In genomic region chr4:41361831-41362646, GRCh38 we compare ENCODE assay signal across 9 cellular contexts.
DNase-seq lines count a peak whose midpoint lies in the region; ATAC-seq lines count a peak whose summit lies in the region.
"Had no signal": no experiment of that assay in that cellular context is flagged by ENCODE, and none has a peak within 500 bp of the region (broad histone marks: within the 10 kb centered on the region; RNA-seq: fewer than 3 reads in every experiment).

No MANE protein-coding gene starts in this region.

- H3K4me3 ChIP-seq in SJSA1, result peak overlapping the region; percentile 69
- peak overlapping the region; percentile 72 for H3K4me3 ChIP-seq in iPS-18c (ENCODE audit: insufficient read depth, low read depth, low read length)
- peak overlapping the region; percentile 51 to 68 (median 58) for H3K4me3 ChIP-seq in skin epidermis

- no peaks in the 10 kb centered on the region for H3K27me3 ChIP-seq in SJSA1 (replicated peaks)

- in situ Hi-C loops in G401 (cut with HindIII; ENCODE audit: low sequenced_read_pairs), result no loop called here

- no peak for ATAC-seq in GM19035 (IDR thresholded peaks at IDR 0.05; ENCODE audit: unreplicated experiment)
- ATAC-seq in GM18502 (IDR thresholded peaks at IDR 0.05; ENCODE audit: poor library complexity, unreplicated experiment), result no peak
- ATAC-seq: T-cell had no signal

- H3K27ac ChIP-seq in SJSA1, result no peak overlapping the region
- peak overlapping the region in 7 of 21 experiments; percentile 2 to 80 (median 56) for H3K27ac ChIP-seq in skin epidermis

- peak; percentile 70 for DNase-seq in G401 (ENCODE audit: low spot score)
- DNase-seq in SJSA1 (ENCODE audit: low read depth in 1 of 2, low spot score in 2 of 2), result peak in 1 of 2 experiments; percentile 11
- DNase-seq in LoVo (ENCODE audit: low spot score), result no peak
- no peak for DNase-seq in NCI-H345 (lab: John Stamatoyannopoulos, UW)
- DNase-seq: T-cell had no signal

- peaks cover 43% of the 10 kb centered on the region for H3K4me1 ChIP-seq in SJSA1 (replicated peaks)

- H3K36me3 ChIP-seq in SJSA1, result no peaks in the 10 kb centered on the region

- H3K9me3 ChIP-seq in SJSA1 (replicated peaks) (no peaks in the 10 kb centered on the region), iPS-18c (ENCODE audit: control insufficient read depth, insufficient read depth, low read length) (peaks cover 2% of the 10 kb centered on the region)
